Comparison of ENCODE assay signal across 8 cellular contexts in the genomic region with DNA sequence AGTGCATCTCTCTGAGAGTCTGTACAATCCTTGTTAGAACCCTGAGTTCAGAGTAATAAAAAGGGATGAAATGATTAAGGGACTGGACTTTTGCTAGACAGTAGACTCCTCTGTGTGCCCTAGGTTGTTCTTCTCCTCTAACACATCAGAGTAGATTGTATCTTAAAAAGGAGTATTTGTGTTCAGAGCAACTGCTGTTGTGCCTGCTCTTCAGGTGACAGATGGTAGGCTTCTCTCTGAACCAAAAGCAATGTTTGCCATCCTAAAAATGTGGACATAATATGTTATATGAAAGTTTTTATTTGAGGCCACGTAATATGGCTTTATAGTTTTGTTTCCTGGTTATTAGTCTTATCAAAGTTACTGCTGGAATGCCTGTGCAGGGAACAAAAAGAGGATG.
"Had no signal": no experiment of that assay in that cellular context is flagged by ENCODE, and none has a peak within 500 bp of the region (broad histone marks: within the 10 kb centered on the region; RNA-seq: fewer than 3 reads in every experiment).

No MANE protein-coding gene starts in this region.

- H3K4me1 ChIP-seq: HAP-1 had no signal

- H3K4me1 Mint-ChIP-seq: GM23338 had no signal

- H3K27ac Mint-ChIP-seq: GM23338, H9, HFFc6 had no signal

- H3K36me3 ChIP-seq: HAP-1 had no signal

- H3K27ac ChIP-seq: GM23248 had no signal

- H3K4me3 Mint-ChIP-seq: GM23338, H9, HFFc6 had no signal

- H3K4me3 ChIP-seq: GM23248, GM23338, HAP-1 had no signal

- H3K4me2 ChIP-seq: GM23338 had no signal

- H2AFZ ChIP-seq: GM23248, GM23338 had no signal

- ATAC-seq: GM23338, HCT116 had no signal

- H3K9ac ChIP-seq: GM23248 had no signal

- DNase-seq: GM23248, GOT3, H9, HCEC 1CT, HFFc6 had no signal

- H3K9me3 Mint-ChIP-seq: GM23338, H9, HFFc6 had no signal

- H3K9me3 ChIP-seq: HAP-1 had no signal
